ENCODE assay signal across 8 cellular contexts in genomic region chr18:31942999-31943894, GRCh38. TPM values are rescaled to one million over a fixed set of nuclear protein-coding genes. Genes with fewer than 3 reads are reported as not detected.
A peak's percentile ranks its signal among the peaks of the same experiment; 100 is the strongest.
DNase-seq lines count a peak whose midpoint lies in the region; ATAC-seq and TF ChIP-seq lines count a peak whose summit lies in the region.

Gene TRAPPC8, minus strand, starts transcription at chr18:31943128. Its CDS starts 364 bp downstream, at chr18:31942764.

- peak within 1 kb of the TSS; percentile 99 for H3K27ac Mint-ChIP-seq in activated naive CD8-positive, alpha-beta T cell treated with anti-CD3 and anti-CD28 coated beads for 36 hours

- peak within 1 kb of the TSS; percentile 100 for H3K4me3 Mint-ChIP-seq in activated naive CD8-positive, alpha-beta T cell treated with anti-CD3 and anti-CD28 coated beads for 36 hours

- WGBS in ovary, 3 donors: 0 to 1% (median 1%) methylated on average over 54 to 57 of the region's 58 CpGs
- WGBS in thyroid gland, 2 donors: 0 to 2% methylated on average over 35 to 48 of the region's 58 CpGs

- intact Hi-C loops in head of caudate nucleus (cut with DNase I) (loop anchor here (5.0 kb wide), 2 partner anchors 74 to 149 kb away; partner anchors contain the start of genes RNF125 and RNF138), ovary (cut with DNase I) (loop anchor here in 1 of 4 donors (5.0 kb wide), 1 partner anchor 149 kb away; the partner anchor contains the start of gene RNF138), thyroid gland (cut with DNase I) (loop anchor here (10.0 kb wide), 1 partner anchor 142 kb away; no protein-coding TSS in a partner anchor)

- H3K27me3 ChIP-seq in ovary (no peaks in the 10 kb centered on the region), thyroid gland (no peaks in the 10 kb centered on the region)

- H3K9me3 Mint-ChIP-seq in activated naive CD8-positive, alpha-beta T cell treated with anti-CD3 and anti-CD28 coated beads for 36 hours: no peaks in the 10 kb centered on the region

- H3K36me3 Mint-ChIP-seq in activated naive CD8-positive, alpha-beta T cell treated with anti-CD3 and anti-CD28 coated beads for 36 hours: peaks cover 9% of the 10 kb centered on the region

- no peaks in the 10 kb centered on the region for H3K27me3 Mint-ChIP-seq in activated naive CD8-positive, alpha-beta T cell treated with anti-CD3 and anti-CD28 coated beads for 36 hours

- peak; percentile 84 for ATAC-seq in HG02623 (IDR thresholded peaks at IDR 0.05; ENCODE audit: unreplicated experiment)

- no peak for TF ChIP-seq POLR2A in ovary (IDR thresholded peaks at IDR 0.05)
- TF ChIP-seq POLR2A in thyroid gland (IDR thresholded peaks at IDR 0.05): peak in 1 of 2 donors; percentile 77

- H3K4me3 ChIP-seq in GM12864 (ENCODE audit: low read depth, low read length): peak within 1 kb of the TSS; percentile 99
- H3K4me3 ChIP-seq in ovary: peak within 1 kb of the TSS; percentile 62
- H3K4me3 ChIP-seq in thyroid gland (replicated peaks in 1 of 3): peak within 1 kb of the TSS; percentile 51 to 87 (median 62)

- no peaks in the 10 kb centered on the region for H3K36me3 ChIP-seq in ovary
- H3K36me3 ChIP-seq in thyroid gland: no peaks in the 10 kb centered on the region

- TF ChIP-seq EP300 in ovary (IDR thresholded peaks at IDR 0.05): no peak

- H3K27ac ChIP-seq in ovary (peak within 1 kb of the TSS; percentile 54 to 75), thyroid gland (peak within 1 kb of the TSS; percentile 87 to 94 (median 90))

- H3K4me1 ChIP-seq in ovary (ENCODE audit: insufficient read depth) (peaks cover 2% of the 10 kb centered on the region), thyroid gland (peaks cover 13 to 26% of the 10 kb centered on the region in 2 donors)

- DNase-seq in GM12864 (ENCODE audit: low read depth): peak; percentile 95
- DNase-seq in NCI-H1105 (lab: John Stamatoyannopoulos, UW): peak; percentile 99
- peak; percentile 99 for DNase-seq in SKM-1 treated with dmso at 0.1 percent for 144 hours (lab: John Stamatoyannopoulos, UW; ENCODE audit: unreplicated experiment)
- DNase-seq in activated naive CD8-positive, alpha-beta T cell treated with anti-CD3 and anti-CD28 coated beads for 36 hours: peak; percentile 90
- peak; percentile 97 to 100 (median 99) for DNase-seq in head of caudate nucleus
- DNase-seq in ovary: peak; percentile 96 to 98 (median 97)
- DNase-seq in thyroid gland: peak; percentile 99

- no peaks in the 10 kb centered on the region for H3K9me3 ChIP-seq in ovary
- no peaks in the 10 kb centered on the region for H3K9me3 ChIP-seq in thyroid gland

- TF ChIP-seq CTCF in GM12864 (IDR thresholded peaks at IDR 0.05; ENCODE audit: low read depth, low read length, missing control alignments) (no peak), ovary (IDR thresholded peaks at IDR 0.05) (no peak), thyroid gland (IDR thresholded peaks at IDR 0.05) (peak in 1 of 6 experiments; percentile 16)

- H3K4me1 Mint-ChIP-seq in activated naive CD8-positive, alpha-beta T cell treated with anti-CD3 and anti-CD28 coated beads for 36 hours: peaks cover 30% of the 10 kb centered on the region

RNA-seq across cellular contexts. Expression of gene TRAPPC8, which starts in this region (rescaled TPM):
- total RNA-seq in activated naive CD8-positive, alpha-beta T cell treated with anti-CD3 and anti-CD28 coated beads for 36 hours: 10 to 100 TPM; 24.3 to 25.0 TPM
- 10 to 100 TPM; 23.1 to 47.1 (median 33.1) TPM for total RNA-seq in ovary
- 10 to 100 TPM; 15.5 to 15.6 TPM for polyA plus RNA-seq in ovary
- total RNA-seq in thyroid gland: 10 to 100 TPM; 45.9 to 96.8 (median 61.8) TPM

Comparison
In these comparisons a context has a peak if more than half of its experiments do, and no peak if none do; other contexts are left out.
1. Peak in every context shown above with its lines: DNase-seq, ATAC-seq, H3K4me3 ChIP-seq and H3K27ac ChIP-seq.